In genomic region chr6:15464211-15464725, GRCh38 we compare ENCODE assay signal across 8 cellular contexts.
DNase-seq lines count a peak whose midpoint lies in the region; ATAC-seq and TF ChIP-seq lines count a peak whose summit lies in the region.

No MANE protein-coding gene starts in this region.

- H3K4me2 ChIP-seq in HCT116 (ENCODE audit: low read length) = no peak overlapping the region

- H3K9me3 ChIP-seq in HCT116 (ENCODE audit: control insufficient read depth in 1 of 2, insufficient read depth in 1 of 2, low read depth in 1 of 2, low read length in 2 of 2) (no peaks in the 10 kb centered on the region), body of pancreas (no peaks in the 10 kb centered on the region)
- no peaks in the 10 kb centered on the region for H3K9me3 ChIP-seq in naive thymus-derived CD4-positive, alpha-beta T cell (ENCODE audit: control insufficient read depth in 2 of 3, low read length in 3 of 3)

- WGBS in body of pancreas, 2 donors = 59 to 76% methylated on average over 4 to 5 of the region's 5 CpGs

- POLR2A ChIA-PET in BJ (lab: Charles Lee) = no interaction called here
- POLR2A ChIA-PET in HCT116 (lab: Charles Lee) = no interaction called here
- POLR2A ChIA-PET in naive thymus-derived CD4-positive, alpha-beta T cell (lab: Charles Lee) = no interaction called here

- TF ChIP-seq CTCF in BJ (IDR thresholded peaks at IDR 0.05; ENCODE audit: insufficient read depth, low read depth, low read length) (peak; percentile 61), HCT116 (IDR thresholded peaks at IDR 0.05 in 2 of 3, conservative IDR thresholded peaks at IDR 0.05 in 1 of 3; ENCODE audit: borderline replicate concordance in 1 of 3, insufficient read depth in 1 of 3, low read depth in 2 of 3, low read length in 2 of 3) (peak in 2 of 3 experiments; percentile 89 to 91; a peak in 5 of 6 replicates), body of pancreas (IDR thresholded peaks at IDR 0.05) (peak; percentile 25 to 63 (median 51)), type B pancreatic cell (conservative IDR thresholded peaks at IDR 0.05) (peak; percentile 71)

- peak overlapping the region in 2 of 9 donors; percentile 0 to 7 for H3K27ac Mint-ChIP-seq in naive thymus-derived CD4-positive, alpha-beta T cell
- no peak overlapping the region for H3K27ac Mint-ChIP-seq in type B pancreatic cell

- TF ChIP-seq POLR2A in HCT116 (IDR thresholded peaks at IDR 0.05; ENCODE audit: borderline replicate concordance, extremely low read depth, insufficient read depth, insufficient read length) (no peak), body of pancreas (IDR thresholded peaks at IDR 0.05) (no peak)

- RAD21 ChIA-PET in HCT116 (lab: Charles Lee; ENCODE audit: low non-redundant PET in 1 of 2, low total read pairs in 2 of 2, uncharacterized antibody in 2 of 2, unreplicated experiment in 2 of 2) = no interaction called here

- H2AFZ ChIP-seq in HCT116 (ENCODE audit: low read depth, low read length, poor library complexity, severe bottlenecking) = no peak overlapping the region

- DNase-seq in BJ (ENCODE audit: low read depth) (no peak), HCT116 (ENCODE audit: low read depth, low spot score) (peak; percentile 24), UCSD-AML1 (lab: John Stamatoyannopoulos, UW; ENCODE audit: unreplicated experiment) (peak; percentile 26), body of pancreas (peak; percentile 35 to 60 (median 48)), type B pancreatic cell (ENCODE audit: extremely low spot score, unreplicated experiment) (no peak), superior temporal gyrus (ENCODE audit: extremely low spot score) (no peak), medulla oblongata (ENCODE audit: extremely low spot score) (no peak)
- DNase-seq in naive thymus-derived CD4-positive, alpha-beta T cell = peak; percentile 11 to 56 (median 37)

- peak; percentile 89 for ATAC-seq in HCT116
- ATAC-seq in body of pancreas = peak; percentile 47
- ATAC-seq in naive thymus-derived CD4-positive, alpha-beta T cell = peak; percentile 86

- no peak overlapping the region for H3K9ac ChIP-seq in HCT116 (ENCODE audit: low read length)

- H3K4me1 Mint-ChIP-seq in naive thymus-derived CD4-positive, alpha-beta T cell = peaks cover 33 to 71% (median 56%) of the 10 kb centered on the region in 7 donors
- peaks cover 30% of the 10 kb centered on the region for H3K4me1 Mint-ChIP-seq in type B pancreatic cell (ENCODE audit: unreplicated experiment)

- H3K9me2 ChIP-seq in HCT116 (ENCODE audit: insufficient read depth) = no peaks in the 10 kb centered on the region

- H3K36me3 ChIP-seq in BJ (ENCODE audit: control insufficient read depth, insufficient read depth, low read length) (peaks cover 3% of the 10 kb centered on the region; the same call in 1 of the 2 replicates), HCT116 (ENCODE audit: control insufficient read depth in 1 of 2, insufficient read depth in 2 of 2, low read length in 2 of 2) (no peaks in the 10 kb centered on the region), body of pancreas (replicated peaks in 1 of 2; ENCODE audit: insufficient read depth in 1 of 2, low read depth in 2 of 2) (peaks cover 0 to 3% of the 10 kb centered on the region in 2 donors)
- H3K36me3 ChIP-seq in naive thymus-derived CD4-positive, alpha-beta T cell (ENCODE audit: control insufficient read depth in 2 of 3, insufficient read depth in 3 of 3, low read length in 3 of 3) = peaks cover 0 to 9% (median 5%) of the 10 kb centered on the region in 3 experiments

- TF ChIP-seq RAD21 in HCT116 (IDR thresholded peaks at IDR 0.05; ENCODE audit: low read depth) = peak; percentile 32; the same call in 1 of the 2 replicates

- no peak overlapping the region for H3K4me3 Mint-ChIP-seq in naive thymus-derived CD4-positive, alpha-beta T cell
- H3K4me3 Mint-ChIP-seq in type B pancreatic cell = no peak overlapping the region

- no peaks in the 10 kb centered on the region for H3K79me2 ChIP-seq in HCT116 (ENCODE audit: insufficient read depth, low read length)

- H3K27me3 Mint-ChIP-seq in naive thymus-derived CD4-positive, alpha-beta T cell = no peaks in the 10 kb centered on the region
- no peaks in the 10 kb centered on the region for H3K27me3 Mint-ChIP-seq in type B pancreatic cell

- H3K27me3 ChIP-seq in BJ (ENCODE audit: control insufficient read depth, insufficient read depth, low read length) (no peaks in the 10 kb centered on the region), HCT116 (ENCODE audit: insufficient read depth, low read length) (no peaks in the 10 kb centered on the region), body of pancreas (no peaks in the 10 kb centered on the region)
- no peaks in the 10 kb centered on the region for H3K27me3 ChIP-seq in naive thymus-derived CD4-positive, alpha-beta T cell (ENCODE audit: control insufficient read depth in 2 of 2, insufficient read depth in 2 of 2, low read length in 2 of 2)

- H3K36me3 Mint-ChIP-seq in naive thymus-derived CD4-positive, alpha-beta T cell = peaks cover 7 to 34% (median 9%) of the 10 kb centered on the region in 5 donors
- H3K36me3 Mint-ChIP-seq in type B pancreatic cell = peaks cover 27% of the 10 kb centered on the region

- H3K27ac ChIP-seq in HCT116 (ENCODE audit: low read depth, low read length) (no peak overlapping the region), body of pancreas (no peak overlapping the region)
- no peak overlapping the region for H3K27ac ChIP-seq in naive thymus-derived CD4-positive, alpha-beta T cell (ENCODE audit: low read depth, low read length)

- no peaks in the 10 kb centered on the region for H3K9me3 Mint-ChIP-seq in naive thymus-derived CD4-positive, alpha-beta T cell
- no peaks in the 10 kb centered on the region for H3K9me3 Mint-ChIP-seq in type B pancreatic cell

- BruUV-seq in HCT116 (replicated peaks; lab: Mats Ljungman, UMichigan) = no TSS peak

- no peaks in the 10 kb centered on the region for H4K20me1 ChIP-seq in HCT116 (ENCODE audit: insufficient read depth)

- CTCF ChIA-PET in BJ (lab: Yijun Ruan, JAX) = interaction anchor here (0.5 to 1.3 kb wide), 3 partner anchors 9 to 266 kb away, joined by 3 read pairs; no protein-coding TSS in a partner anchor
- CTCF ChIA-PET in HCT116 (lab: Charles Lee) = interaction anchor here (0.9 to 1.3 kb wide), 2 partner anchors 12 to 20 kb away, joined by 3 read pairs; no protein-coding TSS in a partner anchor
- CTCF ChIA-PET in naive thymus-derived CD4-positive, alpha-beta T cell (lab: Charles Lee) = interaction anchor here (0.6 to 1.5 kb wide), 3 partner anchors 12 to 1335 kb away, joined by 3 to 5 read pairs (median 4); no protein-coding TSS in a partner anchor

- H3K4me3 ChIP-seq in BJ (ENCODE audit: low read depth, low read length) (no peak overlapping the region), HCT116 (replicated peaks in 1 of 2; ENCODE audit: low read depth in 1 of 2, low read length in 2 of 2) (no peak overlapping the region), body of pancreas (no peak overlapping the region)
- no peak overlapping the region for H3K4me3 ChIP-seq in naive thymus-derived CD4-positive, alpha-beta T cell (ENCODE audit: low read length)

- intact Hi-C loops in HCT116 (cut with micrococcal nuclease) (no loop called here), body of pancreas (cut with DNase I) (no loop called here)
- intact Hi-C loops in naive thymus-derived CD4-positive, alpha-beta T cell (cut with micrococcal nuclease) = loop anchor here (1.0 kb wide), 2 partner anchors 137 to 1253 kb away; no protein-coding TSS in a partner anchor

- peaks cover 0 to 8% of the 10 kb centered on the region in 2 experiments; a peak in 2 of 4 replicates for H3K4me1 ChIP-seq in HCT116 (ENCODE audit: control insufficient read depth in 1 of 2, insufficient read depth in 2 of 2, low read length in 2 of 2)
- H3K4me1 ChIP-seq in body of pancreas = no peaks in the 10 kb centered on the region
- no peaks in the 10 kb centered on the region for H3K4me1 ChIP-seq in naive thymus-derived CD4-positive, alpha-beta T cell (ENCODE audit: control insufficient read depth in 2 of 2, insufficient read depth in 2 of 2, low read length in 2 of 2)

TF ChIP-seq in HCT116, 20 proteins besides CTCF, POLR2A, EP300 and RAD21 (continues in another document):
- TF ChIP-seq SRF (IDR thresholded peaks at IDR 0.05; ENCODE audit: low read depth) (no peak), REST (IDR thresholded peaks at IDR 0.05; ENCODE audit: low read depth) (no peak), EZH2 (IDR thresholded peaks at IDR 0.05) (no peak), ZNF274 (IDR thresholded peaks at IDR 0.05; ENCODE audit: low read depth, low read length) (no peak), TCF7L2 (IDR thresholded peaks at IDR 0.05; ENCODE audit: borderline replicate concordance, extremely low read depth, insufficient read depth, insufficient read length) (no peak), MAX (IDR thresholded peaks at IDR 0.05) (no peak), CEBPB (IDR thresholded peaks at IDR 0.05; ENCODE audit: low read depth) (no peak)

Comparison
In these comparisons a context has a peak if more than half of its experiments do, and no peak if none do; other contexts are left out.
1. DNase-seq: peak in HCT116 (single experiment), UCSD-AML1 (single experiment), body of pancreas (4 of 4) and naive thymus-derived CD4-positive, alpha-beta T cell (9 of 9); none in BJ (single experiment), type B pancreatic cell (single experiment), superior temporal gyrus (single experiment) and medulla oblongata (single experiment).
2. intact Hi-C loops: an anchor here in naive thymus-derived CD4-positive, alpha-beta T cell (1.0 kb wide); none called in HCT116 and body of pancreas.
3. Peak in every context shown above with its lines, with median percentiles within 50 percentile points of each other: CTCF ChIP-seq and ATAC-seq.